Comparison of ENCODE assay signal across 18 cellular contexts in genomic region chr18:59932401-59932800, GRCh38.
"Had no signal": no experiment of that assay in that cellular context is flagged by ENCODE, and none has a peak within 500 bp of the region (broad histone marks: within the 10 kb centered on the region; RNA-seq: fewer than 3 reads in every experiment).

No MANE protein-coding gene starts in this region.

- DNase-seq: effector memory CD4-positive, alpha-beta T cell; gastrocnemius medialis; heart right ventricle; hypothalamus; kidney glomerular epithelial cell; mammary epithelial cell; natural killer cell; occipital lobe; psoas muscle; retina; right lobe of liver; stimulated activated naive CD4-positive, alpha-beta T cell treated with Interleukin-2 at 50 U/mL for 16 hours had no signal

- FAIRE-seq: islet of Langerhans, urothelium cell line had no signal

- H2AFZ ChIP-seq: parathyroid adenoma had no signal

- H3K27me3 ChIP-seq: esophagus muscularis mucosa, gastrocnemius medialis, right lobe of liver had no signal

- H3K4me1 ChIP-seq: esophagus muscularis mucosa, gastrocnemius medialis, heart right ventricle, parathyroid adenoma, psoas muscle, right lobe of liver had no signal

- H3K9ac ChIP-seq: parathyroid adenoma had no signal

- H3K79me2 ChIP-seq: parathyroid adenoma had no signal

- H3K36me3 ChIP-seq: esophagus muscularis mucosa, gastrocnemius medialis, heart right ventricle, right lobe of liver had no signal

- H3K9me3 ChIP-seq: esophagus muscularis mucosa, gastrocnemius medialis, heart right ventricle, psoas muscle, right lobe of liver had no signal

- H3K4me3 ChIP-seq: esophagus muscularis mucosa, gastrocnemius medialis, heart right ventricle, psoas muscle, right lobe of liver had no signal

- H3K27ac ChIP-seq: epithelial cell of prostate, esophagus muscularis mucosa, gastrocnemius medialis, heart right ventricle, parathyroid adenoma, psoas muscle, right lobe of liver had no signal

- ATAC-seq: gastrocnemius medialis, heart right ventricle, left lobe of liver, natural killer cell, psoas muscle, right lobe of liver had no signal
